14 cellular contexts compared by ENCODE assay signal in the genomic region with DNA sequence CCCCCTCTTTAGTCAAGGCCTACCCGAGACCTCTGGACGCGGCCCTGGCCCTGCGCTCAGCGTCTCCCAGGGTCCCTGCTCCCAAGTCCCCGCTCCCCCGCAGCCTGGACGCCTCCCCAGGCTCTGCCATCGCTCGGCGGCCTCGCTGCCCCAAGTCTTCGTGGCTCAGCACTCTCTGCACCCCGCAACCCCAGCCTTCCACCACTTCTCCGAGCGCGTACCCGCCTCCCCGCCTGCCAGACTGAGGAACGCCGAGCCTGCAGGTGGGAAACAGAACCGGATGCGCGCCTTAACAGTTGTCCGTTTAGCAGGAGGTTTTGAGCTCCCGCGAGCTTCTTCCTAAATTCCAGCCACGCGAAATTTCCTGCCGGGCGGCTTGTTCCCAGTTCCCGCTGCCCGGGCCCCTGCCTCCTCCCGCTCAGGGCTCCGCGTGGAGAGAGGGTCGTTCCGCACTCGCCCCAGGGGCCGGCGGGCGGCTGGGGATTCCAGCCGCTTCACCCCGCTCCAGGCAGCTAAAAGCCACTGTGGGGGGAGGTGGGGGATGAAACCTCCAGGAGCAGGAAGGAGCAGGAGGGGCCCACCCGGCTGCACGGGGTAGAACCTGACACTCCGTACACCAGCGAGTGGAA.
DNase-seq lines count a peak whose midpoint lies in the region; ATAC-seq and TF ChIP-seq lines count a peak whose summit lies in the region.
"Had no signal": no experiment of that assay in that cellular context is flagged by ENCODE, and none has a peak within 500 bp of the region (broad histone marks: within the 10 kb centered on the region; RNA-seq: fewer than 3 reads in every experiment).

No MANE protein-coding gene starts in this region.

- no peak for DNase-seq in stimulated activated naive CD8-positive, alpha-beta T cell treated with anti-CD3 and anti-CD28 coated beads, Interleukin-15, amount 100 ng/mL, for 72 hours
- no peak for DNase-seq in stimulated activated naive CD8-positive, alpha-beta T cell treated with anti-CD3 and anti-CD28 coated beads, Interleukin-15, Interleukin-2, amounts not matched to agents 100 U/mL and 50 U/mL, for 24 hours
- DNase-seq in right atrium auricular region (ENCODE audit: low spot score) (peak; percentile 58), erythroblast (lab: John Stamatoyannopoulos, UW) (no peak), AG20443 (ENCODE audit: low spot score) (no peak), activated gamma-delta T cell treated with Interleukin-2 at 50 U/mL for 16 hours (no peak)
- no peak for DNase-seq in natural killer cell treated with Interleukin-12 subunit alpha and Interleukin-12 subunit beta and Interleukin-15 and Interleukin-18, amount 100 ng/mL, for 72 hours (ENCODE audit: low spot score)
- DNase-seq: cortex of kidney, foreskin melanocyte, Kasumi-1, midbrain had no signal

- no peaks in the 10 kb centered on the region for H3K36me3 ChIP-seq in right atrium auricular region

- peak overlapping the region in 1 of 2 donors; percentile 92 for H3K27ac Mint-ChIP-seq in stimulated activated naive CD8-positive, alpha-beta T cell treated with anti-CD3 and anti-CD28 coated beads, Interleukin-15, amount 100 ng/mL, for 72 hours
- H3K27ac Mint-ChIP-seq in natural killer cell treated with Interleukin-12 subunit alpha and Interleukin-12 subunit beta and Interleukin-15 and Interleukin-18, amount 100 ng/mL, for 72 hours: peak overlapping the region; percentile 46 to 84
- H3K27ac Mint-ChIP-seq: activated T-helper 2 cell treated with anti-CD3 and anti-CD28 coated beads, Interferon-gamma antibody, Interleukin-2, Interleukin-4, amounts not matched to agents 10 μg/mL and 5 μg/mL and 100 μg/mL, durations not matched to agents 14 hours and 24 hours and 36 hours had no signal

- no peaks in the 10 kb centered on the region for H3K36me3 Mint-ChIP-seq in natural killer cell treated with Interleukin-12 subunit alpha and Interleukin-12 subunit beta and Interleukin-15 and Interleukin-18, amount 100 ng/mL, for 72 hours

- peaks cover 22% of the 10 kb centered on the region for H3K4me1 Mint-ChIP-seq in stimulated activated naive CD8-positive, alpha-beta T cell treated with anti-CD3 and anti-CD28 coated beads, Interleukin-15, amount 100 ng/mL, for 72 hours
- H3K4me1 Mint-ChIP-seq in natural killer cell treated with Interleukin-12 subunit alpha and Interleukin-12 subunit beta and Interleukin-15 and Interleukin-18, amount 100 ng/mL, for 72 hours (ENCODE audit: low read depth in 2 of 2): peaks cover 18 to 20% of the 10 kb centered on the region in 2 donors

- H3K4me3 ChIP-seq in right atrium auricular region: peak overlapping the region in 1 of 2 donors; percentile 30

- no peak for TF ChIP-seq POLR2A in erythroblast (IDR thresholded peaks at IDR 0.05; ENCODE audit: low read length)

- no peak overlapping the region for H3K27ac ChIP-seq in right atrium auricular region

- no peak for TF ChIP-seq CTCF in right atrium auricular region (IDR thresholded peaks at IDR 0.05)

- H3K9me3 ChIP-seq in right atrium auricular region: no peaks in the 10 kb centered on the region

- peak; percentile 16 for ATAC-seq in stimulated activated naive CD8-positive, alpha-beta T cell treated with anti-CD3 and anti-CD28 coated beads, Interleukin-15, amount 100 ng/mL, for 72 hours
- ATAC-seq in stimulated activated naive CD8-positive, alpha-beta T cell treated with anti-CD3 and anti-CD28 coated beads, Interleukin-15, Interleukin-2, amounts not matched to agents 100 U/mL and 50 U/mL, for 24 hours: no peak
- peak in 1 of 2 donors; percentile 8 for ATAC-seq in natural killer cell treated with Interleukin-12 subunit alpha and Interleukin-12 subunit beta and Interleukin-15 and Interleukin-18, amount 100 ng/mL, for 72 hours
- ATAC-seq in HG02571 (IDR thresholded peaks at IDR 0.05; ENCODE audit: unreplicated experiment): no peak
- ATAC-seq: SK-N-SH treated with all-trans-retinoic acid at 6 μM for 48 hours had no signal

- peak overlapping the region in 1 of 2 donors; percentile 9 for H3K4me3 Mint-ChIP-seq in stimulated activated naive CD8-positive, alpha-beta T cell treated with anti-CD3 and anti-CD28 coated beads, Interleukin-15, amount 100 ng/mL, for 72 hours
- H3K4me3 Mint-ChIP-seq in natural killer cell treated with Interleukin-12 subunit alpha and Interleukin-12 subunit beta and Interleukin-15 and Interleukin-18, amount 100 ng/mL, for 72 hours: peak overlapping the region; percentile 41

- H3K27me3 ChIP-seq in right atrium auricular region: no peaks in the 10 kb centered on the region

- no peaks in the 10 kb centered on the region for H3K9me3 Mint-ChIP-seq in stimulated activated naive CD8-positive, alpha-beta T cell treated with anti-CD3 and anti-CD28 coated beads, Interleukin-15, amount 100 ng/mL, for 72 hours
- no peaks in the 10 kb centered on the region for H3K9me3 Mint-ChIP-seq in natural killer cell treated with Interleukin-12 subunit alpha and Interleukin-12 subunit beta and Interleukin-15 and Interleukin-18, amount 100 ng/mL, for 72 hours
- H3K9me3 Mint-ChIP-seq: activated T-helper 2 cell treated with anti-CD3 and anti-CD28 coated beads, Interferon-gamma antibody, Interleukin-2, Interleukin-4, amounts not matched to agents 10 μg/mL and 5 μg/mL and 100 μg/mL, durations not matched to agents 14 hours and 24 hours and 36 hours had no signal

- H3K4me1 ChIP-seq in right atrium auricular region: peaks cover 0 to 14% of the 10 kb centered on the region in 2 donors

- H3K27me3 Mint-ChIP-seq in stimulated activated naive CD8-positive, alpha-beta T cell treated with anti-CD3 and anti-CD28 coated beads, Interleukin-15, amount 100 ng/mL, for 72 hours: peaks cover 20% of the 10 kb centered on the region
- peaks cover 0 to 3% of the 10 kb centered on the region in 2 donors for H3K27me3 Mint-ChIP-seq in natural killer cell treated with Interleukin-12 subunit alpha and Interleukin-12 subunit beta and Interleukin-15 and Interleukin-18, amount 100 ng/mL, for 72 hours
